Comparison of ENCODE assay signal across 8 cellular contexts in the genomic region with DNA sequence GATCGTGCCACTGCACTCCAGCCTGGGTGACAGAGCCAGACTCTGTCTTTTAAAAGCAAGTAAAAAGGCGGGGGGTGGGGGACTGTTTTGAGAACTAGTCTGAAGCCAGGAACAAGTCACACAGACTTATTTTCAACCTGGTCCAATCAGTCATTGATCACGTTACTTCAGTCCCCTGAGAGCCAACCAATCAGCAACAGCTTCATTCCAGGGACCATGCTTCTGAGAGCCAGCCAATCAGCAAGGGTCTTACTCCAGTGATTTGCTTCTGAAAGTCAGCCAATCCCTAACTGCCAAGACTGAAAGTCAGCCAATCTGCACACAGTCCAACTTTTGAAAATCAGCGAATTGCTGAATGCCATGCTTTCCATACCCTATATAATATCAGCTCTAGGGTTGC. TPM values are rescaled to one million over a fixed set of nuclear protein-coding genes. Genes with fewer than 3 reads are reported as not detected.
DNase-seq lines count a peak whose midpoint lies in the region; ATAC-seq lines count a peak whose summit lies in the region.

No MANE protein-coding gene starts in this region.

- H3K27me3 ChIP-seq in neuronal stem cell (ENCODE audit: control insufficient read depth in 3 of 3, insufficient read depth in 3 of 3, low read depth in 1 of 3, low read length in 3 of 3), result no peaks in the 10 kb centered on the region

- ATAC-seq in activated CD4-positive, CD25-positive, alpha-beta regulatory T cell treated with anti-CD3 and anti-CD28 coated beads, Interleukin-2, amount 50 U/mL, for 24 hours, result peak; percentile 55 to 60
- peak; percentile 72 for ATAC-seq in activated naive CD8-positive, alpha-beta T cell treated with anti-CD3 and anti-CD28 coated beads, Interleukin-2, amount 10 ng/mL, durations not matched to agents 7 days and 5 days (ENCODE audit: low read depth)
- no peak for ATAC-seq in HG03457 (IDR thresholded peaks at IDR 0.05; ENCODE audit: unreplicated experiment)
- no peak for ATAC-seq in HG02840 (IDR thresholded peaks at IDR 0.05; ENCODE audit: low FRiP score, unreplicated experiment)

- peaks cover 8% of the 10 kb centered on the region for H3K9me3 Mint-ChIP-seq in activated naive CD8-positive, alpha-beta T cell treated with anti-CD3 and anti-CD28 coated beads, Interleukin-2, amount 10 ng/mL, durations not matched to agents 7 days and 5 days

- no CpG with 5 or more reads among the region's 4 CpGs for WGBS in neuronal stem cell (ENCODE audit: extremely low coverage in 2 of 2, insufficient read length in 2 of 2, insufficient replicate concordance in 1 of 2), 2 donors

- no peak overlapping the region for H3K27ac ChIP-seq in neuronal stem cell (replicated peaks; ENCODE audit: low read length)

- peaks cover 2 to 4% of the 10 kb centered on the region in 2 donors for H3K9me3 ChIP-seq in neuronal stem cell (replicated peaks in 1 of 2; ENCODE audit: control insufficient read depth in 2 of 2, insufficient read depth in 1 of 2, low read depth in 1 of 2, low read length in 2 of 2)

- no peak overlapping the region for H4K91ac ChIP-seq in neuronal stem cell (ENCODE audit: low read depth, low read length, poor library complexity)

- H2AK5ac ChIP-seq in neuronal stem cell (ENCODE audit: low read depth, low read length), result no peak overlapping the region

- H3K14ac ChIP-seq in neuronal stem cell (ENCODE audit: low read length), result no peak overlapping the region

- H2BK12ac ChIP-seq in neuronal stem cell (ENCODE audit: low read length), result no peak overlapping the region

- no peak overlapping the region for H3K9ac ChIP-seq in neuronal stem cell (ENCODE audit: low read depth, low read length, poor library complexity)

- no peak overlapping the region for H3K23ac ChIP-seq in neuronal stem cell (ENCODE audit: low read depth, low read length, poor library complexity)

- H3K18ac ChIP-seq in neuronal stem cell (ENCODE audit: low read length), result no peak overlapping the region

- no peak overlapping the region for H3K4me3 Mint-ChIP-seq in activated naive CD8-positive, alpha-beta T cell treated with anti-CD3 and anti-CD28 coated beads, Interleukin-2, amount 10 ng/mL, durations not matched to agents 7 days and 5 days

- H3K4me3 ChIP-seq in neuronal stem cell (ENCODE audit: low read length in 2 of 2), result no peak overlapping the region

- H3K27me3 Mint-ChIP-seq in activated naive CD8-positive, alpha-beta T cell treated with anti-CD3 and anti-CD28 coated beads, Interleukin-2, amount 10 ng/mL, durations not matched to agents 7 days and 5 days, result peaks cover 5% of the 10 kb centered on the region

- H3K36me3 Mint-ChIP-seq in activated naive CD8-positive, alpha-beta T cell treated with anti-CD3 and anti-CD28 coated beads, Interleukin-2, amount 10 ng/mL, durations not matched to agents 7 days and 5 days, result peaks cover 12% of the 10 kb centered on the region

- no peak for DNase-seq in activated CD4-positive, CD25-positive, alpha-beta regulatory T cell (lab: John Stamatoyannopoulos, UW)
- DNase-seq in M059J (ENCODE audit: low read depth) (peak; percentile 58), neuronal stem cell (ENCODE audit: low spot score) (no peak), T1000 (lab: John Stamatoyannopoulos, UW) (no peak)
- no peak for DNase-seq in activated naive CD8-positive, alpha-beta T cell treated with anti-CD3 and anti-CD28 coated beads, Interleukin-2, amount 10 ng/mL, durations not matched to agents 7 days and 5 days

- H4K8ac ChIP-seq in neuronal stem cell (ENCODE audit: low read depth, low read length), result no peak overlapping the region

- no peak overlapping the region for H3K4ac ChIP-seq in neuronal stem cell (ENCODE audit: low read length)

- peaks cover 0 to 7% of the 10 kb centered on the region in 2 donors for H3K4me1 ChIP-seq in neuronal stem cell (ENCODE audit: control insufficient read depth in 2 of 2, insufficient read depth in 1 of 2, low read depth in 1 of 2, low read length in 2 of 2)

- peak overlapping the region; percentile 27 for H3K27ac Mint-ChIP-seq in activated naive CD8-positive, alpha-beta T cell treated with anti-CD3 and anti-CD28 coated beads, Interleukin-2, amount 10 ng/mL, durations not matched to agents 7 days and 5 days

- no peak overlapping the region for H2BK5ac ChIP-seq in neuronal stem cell (ENCODE audit: low read length)

- peaks cover 15% of the 10 kb centered on the region for H3K4me1 Mint-ChIP-seq in activated naive CD8-positive, alpha-beta T cell treated with anti-CD3 and anti-CD28 coated beads, Interleukin-2, amount 10 ng/mL, durations not matched to agents 7 days and 5 days

- POLR2A ChIA-PET in activated naive CD8-positive, alpha-beta T cell treated with anti-CD3 and anti-CD28 coated beads, Interleukin-2, amount 10 ng/mL, durations not matched to agents 7 days and 5 days (lab: Charles Lee), result no interaction called here

- no peak overlapping the region for H3K4me2 ChIP-seq in neuronal stem cell (ENCODE audit: insufficient read depth, low read length, poor library complexity, severe bottlenecking)

- H2BK15ac ChIP-seq in neuronal stem cell (ENCODE audit: low read length), result no peak overlapping the region

- H2BK120ac ChIP-seq in neuronal stem cell (ENCODE audit: low read depth, low read length), result no peak overlapping the region

- H3K79me1 ChIP-seq in neuronal stem cell (ENCODE audit: low read depth, low read length), result no peaks in the 10 kb centered on the region

- peak overlapping the region; percentile 9 for H2AFZ ChIP-seq in neuronal stem cell (ENCODE audit: low read length)

- H3K36me3 ChIP-seq in neuronal stem cell (replicated peaks in 1 of 2; ENCODE audit: control insufficient read depth in 2 of 2, insufficient read depth in 2 of 2, low read length in 2 of 2), result no peaks in the 10 kb centered on the region

RNA-seq across cellular contexts. Expression of gene C15orf39, which starts 48.6 kb away (rescaled TPM):
- 8.5 and 11.5 TPM in 2 replicates for total RNA-seq in M059J (2014; rRNA removed; shearing (Covaris generic))
- total RNA-seq in activated naive CD8-positive, alpha-beta T cell treated with anti-CD3 and anti-CD28 coated beads, Interleukin-2, amount 10 ng/mL, durations not matched to agents 7 days and 5 days, result 10 to 100 TPM; 45.6 to 45.9 TPM
- polyA plus RNA-seq in neuronal stem cell (2013, experiment 1 of 2), result 5.9 TPM
- 5.5 TPM for polyA plus RNA-seq in neuronal stem cell (2013, experiment 2 of 2)

Comparison
In these comparisons a context has a peak if more than half of its experiments do, and no peak if none do; other contexts are left out.
1. ATAC-seq: peak in activated CD4-positive, CD25-positive, alpha-beta regulatory T cell treated with anti-CD3 and anti-CD28 coated beads, Interleukin-2, amount 50 U/mL, for 24 hours (2 of 2) and activated naive CD8-positive, alpha-beta T cell treated with anti-CD3 and anti-CD28 coated beads, Interleukin-2, amount 10 ng/mL, durations not matched to agents 7 days and 5 days (single experiment); none in HG03457 (single experiment) and HG02840 (single experiment).